Comparison of ENCODE assay signal across 1 cellular context in genomic region chr6:53112404-53112803, GRCh38.
TF ChIP-seq lines count a peak whose summit lies in the region.

No MANE protein-coding gene starts in this region.

TF ChIP-seq in A549, 52 proteins besides CTCF, POLR2A, EP300 and RAD21 (continued from another document):
- TF ChIP-seq HOXB5 (CRISPR knock-in tag; IDR thresholded peaks at IDR 0.05), result no peak
- no peak for TF ChIP-seq USF2 (IDR thresholded peaks at IDR 0.05)
